17 cellular contexts compared by ENCODE assay signal in genomic region chr16:73026754-73027654, GRCh38.
"Had no signal": no experiment of that assay in that cellular context is flagged by ENCODE, and none has a peak within 500 bp of the region (broad histone marks: within the 10 kb centered on the region; RNA-seq: fewer than 3 reads in every experiment).

No MANE protein-coding gene starts in this region.

- H3K27ac ChIP-seq: foreskin keratinocyte, neutrophil, spleen, WERI-Rb-1 had no signal

- H3K4me3 Mint-ChIP-seq: activated CD4-positive, alpha-beta memory T cell treated with anti-CD3 and anti-CD28 coated beads, Interleukin-2, amount 10 ng/mL, durations not matched to agents 7 days and 5 days; activated CD4-positive, alpha-beta T cell treated with anti-CD3 and anti-CD28 coated beads for 36 hours; activated naive CD4-positive, alpha-beta T cell treated with anti-CD3 and anti-CD28 coated beads, Interleukin-2, amount 50 U/mL, for 24 hours; activated T-cell treated with anti-CD3 and anti-CD28 coated beads, Interleukin-2, amount 50 U/mL, for 24 hours; naive B cell; stimulated activated naive CD8-positive, alpha-beta T cell treated with anti-CD3 and anti-CD28 coated beads, Interleukin-15, amount 100 ng/mL, for 72 hours; T-helper 17 cell had no signal

- H3K4me3 ChIP-seq: adrenal gland, right atrium auricular region, spleen had no signal

- DNase-seq: activated CD4-positive, alpha-beta memory T cell treated with anti-CD3 and anti-CD28 coated beads, Interleukin-2, amount 10 ng/mL, durations not matched to agents 7 days and 5 days; activated CD4-positive, alpha-beta T cell treated with anti-CD3 and anti-CD28 coated beads for 36 hours; activated T-cell treated with anti-CD3 and anti-CD28 coated beads, Interleukin-2, amount 50 U/mL, for 24 hours; caudate nucleus; cortex of kidney; effector CD4-positive, alpha-beta T cell; foreskin keratinocyte; naive B cell; posterior cingulate gyrus; spleen; stimulated activated naive CD8-positive, alpha-beta T cell treated with anti-CD3 and anti-CD28 coated beads, Interleukin-15, amount 100 ng/mL, for 72 hours; T-helper 17 cell; WERI-Rb-1 had no signal

- H3K27me3 Mint-ChIP-seq: activated CD4-positive, alpha-beta memory T cell treated with anti-CD3 and anti-CD28 coated beads, Interleukin-2, amount 10 ng/mL, durations not matched to agents 7 days and 5 days; activated naive CD4-positive, alpha-beta T cell treated with anti-CD3 and anti-CD28 coated beads, Interleukin-2, amount 50 U/mL, for 24 hours had no signal

- ATAC-seq: activated CD4-positive, alpha-beta T cell treated with anti-CD3 and anti-CD28 coated beads for 36 hours; foreskin keratinocyte; T-helper 17 cell had no signal

- H3K27me3 ChIP-seq: adrenal gland, foreskin keratinocyte, right atrium auricular region, spleen had no signal

- H3K4me1 Mint-ChIP-seq: activated CD4-positive, alpha-beta memory T cell treated with anti-CD3 and anti-CD28 coated beads, Interleukin-2, amount 10 ng/mL, durations not matched to agents 7 days and 5 days; activated CD4-positive, alpha-beta T cell treated with anti-CD3 and anti-CD28 coated beads for 36 hours; activated naive CD4-positive, alpha-beta T cell treated with anti-CD3 and anti-CD28 coated beads, Interleukin-2, amount 50 U/mL, for 24 hours; stimulated activated naive CD8-positive, alpha-beta T cell treated with anti-CD3 and anti-CD28 coated beads, Interleukin-15, amount 100 ng/mL, for 72 hours; T-helper 17 cell had no signal

- H3K27ac Mint-ChIP-seq: activated CD4-positive, alpha-beta memory T cell treated with anti-CD3 and anti-CD28 coated beads, Interleukin-2, amount 10 ng/mL, durations not matched to agents 7 days and 5 days; activated CD4-positive, alpha-beta T cell treated with anti-CD3 and anti-CD28 coated beads for 36 hours; activated naive CD4-positive, alpha-beta T cell treated with anti-CD3 and anti-CD28 coated beads, Interleukin-2, amount 50 U/mL, for 24 hours; activated T-cell treated with anti-CD3 and anti-CD28 coated beads, Interleukin-2, amount 50 U/mL, for 24 hours; naive B cell; stimulated activated naive CD8-positive, alpha-beta T cell treated with anti-CD3 and anti-CD28 coated beads, Interleukin-15, amount 100 ng/mL, for 72 hours; T-helper 17 cell had no signal

- H3K9me3 Mint-ChIP-seq: activated CD4-positive, alpha-beta memory T cell treated with anti-CD3 and anti-CD28 coated beads, Interleukin-2, amount 10 ng/mL, durations not matched to agents 7 days and 5 days; activated naive CD4-positive, alpha-beta T cell treated with anti-CD3 and anti-CD28 coated beads, Interleukin-2, amount 50 U/mL, for 24 hours; activated T-cell treated with anti-CD3 and anti-CD28 coated beads, Interleukin-2, amount 50 U/mL, for 24 hours; naive B cell; stimulated activated naive CD8-positive, alpha-beta T cell treated with anti-CD3 and anti-CD28 coated beads, Interleukin-15, amount 100 ng/mL, for 72 hours had no signal

- H3K36me3 Mint-ChIP-seq: activated naive CD4-positive, alpha-beta T cell treated with anti-CD3 and anti-CD28 coated beads, Interleukin-2, amount 50 U/mL, for 24 hours; naive B cell had no signal

- H3K36me3 ChIP-seq: adrenal gland, neutrophil, right atrium auricular region, spleen, WERI-Rb-1 had no signal

- H3K9me3 ChIP-seq: adrenal gland, neutrophil, right atrium auricular region, spleen had no signal
